ENCODE assay signal across 8 cellular contexts in genomic region chr21:31866077-31866511, GRCh38. TPM values are rescaled to one million over a fixed set of nuclear protein-coding genes. Genes with fewer than 3 reads are reported as not detected.
DNase-seq lines count a peak whose midpoint lies in the region; ATAC-seq, FAIRE-seq and TF ChIP-seq lines count a peak whose summit lies in the region.

No MANE protein-coding gene starts in this region.

- no peaks in the 10 kb centered on the region for H4K20me1 ChIP-seq in fibroblast of lung (ENCODE audit: control insufficient read depth, extremely low read depth, insufficient read depth, low read length)

- TF ChIP-seq CTCF in fibroblast of lung (conservative IDR thresholded peaks at IDR 0.05 in 1 of 2, IDR thresholded peaks at IDR 0.05 in 1 of 2; ENCODE audit: low read depth in 1 of 2, low read length in 2 of 2): peak; percentile 72 to 79
- TF ChIP-seq CTCF in nephron (IDR thresholded peaks at IDR 0.05; ENCODE audit: unreplicated experiment in 3 of 3): peak; percentile 85 to 94 (median 92)

- H3K4me3 Mint-ChIP-seq in activated T-cell treated with anti-CD3 and anti-CD28 coated beads, Interleukin-2, amount 50 U/mL, for 4 hours: no peak overlapping the region
- H3K4me3 Mint-ChIP-seq in nephron: no peak overlapping the region

- no peak overlapping the region for H3K9ac ChIP-seq in fibroblast of lung (ENCODE audit: insufficient read depth, low read length)

- H3K27ac ChIP-seq in fibroblast of lung (ENCODE audit: insufficient read depth, low read length): no peak overlapping the region

- peaks cover 18% of the 10 kb centered on the region for H3K27me3 Mint-ChIP-seq in activated T-cell treated with anti-CD3 and anti-CD28 coated beads, Interleukin-2, amount 50 U/mL, for 4 hours (ENCODE audit: low read depth)
- H3K27me3 Mint-ChIP-seq in nephron (ENCODE audit: low read depth): peaks cover 10% of the 10 kb centered on the region

- ATAC-seq in activated T-cell treated with anti-CD3 and anti-CD28 coated beads, Interleukin-2, amount 50 U/mL, for 4 hours: peak; percentile 80 to 83
- no peak for ATAC-seq in HG02588 (IDR thresholded peaks at IDR 0.05; ENCODE audit: unreplicated experiment)

- in situ Hi-C loops in KBM-7 (cut with MboI; ENCODE audit: low pct_unique_long_range_greater_than_20kb, low sequenced_read_pairs): loop anchor here (25.0 kb wide), 1 partner anchor 396 kb away; no protein-coding TSS in a partner anchor

- DNase-seq in GM12891 (ENCODE audit: insufficient read length, low spot score) (peak; percentile 53), KBM-7 (peak; percentile 82), OCI-M1 (lab: John Stamatoyannopoulos, UW) (peak; percentile 64), fibroblast of lung (ENCODE audit: low read depth in 2 of 2) (peak; percentile 59 to 70)
- peak; percentile 61 for DNase-seq in activated T-cell treated with anti-CD3 and anti-CD28 coated beads, Interleukin-2, amount 50 U/mL, for 4 hours
- peak; percentile 52 for DNase-seq in stimulated activated naive CD4-positive, alpha-beta T cell treated with Interleukin-2 at 50 U/mL for 16 hours (lab: John Stamatoyannopoulos, UW)

- TF ChIP-seq POLR2A in GM12891 (IDR thresholded peaks at IDR 0.05; ENCODE audit: low read depth, low read length): no peak

- H3K4me2 ChIP-seq in fibroblast of lung (ENCODE audit: extremely low read depth, insufficient read depth, low read length): no peak overlapping the region

- H3K4me1 ChIP-seq in fibroblast of lung (ENCODE audit: control insufficient read depth, extremely low read depth, insufficient read depth, low read length): no peaks in the 10 kb centered on the region

- FAIRE-seq in GM12891 (lab: Jason Lieb, UNC): no peak

- H3K9me3 ChIP-seq in fibroblast of lung (ENCODE audit: control insufficient read depth, insufficient read depth, low read depth, low read length): no peaks in the 10 kb centered on the region

- H2AFZ ChIP-seq in fibroblast of lung (ENCODE audit: low read length): no peak overlapping the region

- no peaks in the 10 kb centered on the region for H3K36me3 ChIP-seq in fibroblast of lung (ENCODE audit: control insufficient read depth, insufficient read depth, low read length)

- H3K9me3 Mint-ChIP-seq in activated T-cell treated with anti-CD3 and anti-CD28 coated beads, Interleukin-2, amount 50 U/mL, for 4 hours: no peaks in the 10 kb centered on the region
- no peaks in the 10 kb centered on the region for H3K9me3 Mint-ChIP-seq in nephron

- peaks cover 8% of the 10 kb centered on the region for H3K27me3 ChIP-seq in fibroblast of lung (ENCODE audit: control insufficient read depth, insufficient read depth, low read length)

- H3K4me1 Mint-ChIP-seq in activated T-cell treated with anti-CD3 and anti-CD28 coated beads, Interleukin-2, amount 50 U/mL, for 4 hours (ENCODE audit: low read depth): no peaks in the 10 kb centered on the region
- H3K4me1 Mint-ChIP-seq in nephron: peaks cover 7% of the 10 kb centered on the region

- no peaks in the 10 kb centered on the region for H3K79me2 ChIP-seq in fibroblast of lung (ENCODE audit: control insufficient read depth, insufficient read depth, low read length)

- H3K4me3 ChIP-seq in fibroblast of lung (replicated peaks in 1 of 4; ENCODE audit: control extremely low read depth in 1 of 4, insufficient read depth in 1 of 4, low read depth in 3 of 4, low read length in 4 of 4): peak overlapping the region in 1 of 4 experiments; percentile 20

- H3K36me3 Mint-ChIP-seq in activated T-cell treated with anti-CD3 and anti-CD28 coated beads, Interleukin-2, amount 50 U/mL, for 4 hours (ENCODE audit: insufficient read depth): no peaks in the 10 kb centered on the region
- no peaks in the 10 kb centered on the region for H3K36me3 Mint-ChIP-seq in nephron (ENCODE audit: low read depth)

- H3K27ac Mint-ChIP-seq in nephron: no peak overlapping the region

TF ChIP-seq in GM12891, 5 proteins besides CTCF, POLR2A, EP300 and RAD21:
- no peak for TF ChIP-seq POU2F2 (IDR thresholded peaks at IDR 0.05; ENCODE audit: low read depth, low read length)
- no peak for TF ChIP-seq TAF1 (IDR thresholded peaks at IDR 0.05; ENCODE audit: low read depth, low read length)
- TF ChIP-seq POLR2AphosphoS5 (IDR thresholded peaks at IDR 0.05; ENCODE audit: low read depth, low read length): no peak
- no peak for TF ChIP-seq SPI1 (IDR thresholded peaks at IDR 0.05; ENCODE audit: low read depth, low read length)

RNA-seq across cellular contexts. Expression of gene HUNK, which starts 6.7 kb away (rescaled TPM):
- not detected for polyA plus RNA-seq in GM12891 (2012; ENCODE audit: low read depth, missing spikeins)
- under 1 TPM; 0.05 to 0.61 (median 0.05) TPM for total RNA-seq in activated T-cell treated with anti-CD3 and anti-CD28 coated beads, Interleukin-2, amount 50 U/mL, for 4 hours
- total RNA-seq in fibroblast of lung: under 0.01 and 0.33 TPM in 2 replicates
- 0.09 and 0.25 TPM in 2 replicates for polyA plus RNA-seq in fibroblast of lung
- 0.19 and 0.21 TPM in 2 replicates for polyA plus RNA-seq in fibroblast of lung (2012)
- 0.55 and 1.2 TPM in 2 replicates for polyA minus RNA-seq in fibroblast of lung (ENCODE audit: low replicate concordance)
